26 cellular contexts compared by ENCODE assay signal in genomic region chr9:78386746-78387145, GRCh38.
"Had no signal": no experiment of that assay in that cellular context is flagged by ENCODE, and none has a peak within 500 bp of the region (broad histone marks: within the 10 kb centered on the region; RNA-seq: fewer than 3 reads in every experiment).

No MANE protein-coding gene starts in this region.

- H3K4me3 ChIP-seq: adrenal gland, ascending aorta, gastrocnemius medialis, lower lobe of right lung, mucosa of descending colon, uterus had no signal

- H3K36me3 ChIP-seq: adrenal gland, ascending aorta, gastrocnemius medialis, lower lobe of right lung, uterus had no signal

- H3K4me1 ChIP-seq: adrenal gland, gastrocnemius medialis, lower lobe of right lung, uterus had no signal

- H3K9me3 ChIP-seq: adrenal gland, ascending aorta, gastrocnemius medialis, lower lobe of right lung, mucosa of descending colon, uterus had no signal

- H3K27me3 Mint-ChIP-seq: activated CD4-positive, alpha-beta memory T cell treated with anti-CD3 and anti-CD28 coated beads for 36 hours; activated naive CD8-positive, alpha-beta T cell treated with anti-CD3 and anti-CD28 coated beads for 36 hours; stimulated activated naive CD8-positive, alpha-beta T cell treated with anti-CD3 and anti-CD28 coated beads, Interleukin-15, Interleukin-2, amounts not matched to agents 100 ng/mL and 50 ng/mL, for 24 hours; type B pancreatic cell had no signal

- H3K27me3 ChIP-seq: adrenal gland, ascending aorta, gastrocnemius medialis, uterus had no signal

- ATAC-seq: esophagus mucosa; gastrocnemius medialis; left colon; lower lobe of right lung; mucosa of descending colon; sciatic nerve; stimulated activated effector memory CD8-positive, alpha-beta T cell treated with anti-CD3 and anti-CD28 coated beads, Interleukin-12 subunit alpha, Interleukin-12 subunit beta, amount 100 ng/mL, for 72 hours had no signal

- H3K4me1 Mint-ChIP-seq: activated CD4-positive, alpha-beta T cell treated with anti-CD3 and anti-CD28 coated beads, Interleukin-2, amount 10 ng/mL, durations not matched to agents 24 days and 14 days; activated naive CD8-positive, alpha-beta T cell treated with anti-CD3 and anti-CD28 coated beads for 36 hours; nephron; stimulated activated effector memory CD8-positive, alpha-beta T cell treated with anti-CD3 and anti-CD28 coated beads, Interleukin-12 subunit alpha, Interleukin-12 subunit beta, amount 100 ng/mL, for 72 hours had no signal

- H3K9me3 Mint-ChIP-seq: activated CD4-positive, alpha-beta memory T cell treated with anti-CD3 and anti-CD28 coated beads for 36 hours; activated CD4-positive, alpha-beta T cell treated with anti-CD3 and anti-CD28 coated beads, Interleukin-2, amount 10 ng/mL, durations not matched to agents 24 days and 14 days; activated naive CD4-positive, alpha-beta T cell treated with anti-CD3 and anti-CD28 coated beads for 36 hours; activated naive CD8-positive, alpha-beta T cell treated with anti-CD3 and anti-CD28 coated beads for 36 hours; activated T-helper 1 cell treated with anti-CD3 and anti-CD28 coated beads, Interleukin-12 subunit alpha, Interleukin-12 subunit beta, Interleukin-2, Interleukin-4 antibody, amounts not matched to agents 30 ng/mL and 10 ng/mL and 1 ng/mL, durations not matched to agents 14 hours and 24 hours and 36 hours; nephron; stimulated activated effector memory CD8-positive, alpha-beta T cell treated with anti-CD3 and anti-CD28 coated beads, Interleukin-12 subunit alpha, Interleukin-12 subunit beta, amount 100 ng/mL, for 72 hours; stimulated activated naive CD8-positive, alpha-beta T cell treated with anti-CD3 and anti-CD28 coated beads, Interleukin-15, Interleukin-2, amounts not matched to agents 100 ng/mL and 50 ng/mL, for 24 hours had no signal

- H3K36me3 Mint-ChIP-seq: activated CD4-positive, alpha-beta memory T cell treated with anti-CD3 and anti-CD28 coated beads for 36 hours; activated naive CD8-positive, alpha-beta T cell treated with anti-CD3 and anti-CD28 coated beads for 36 hours; stimulated activated effector memory CD8-positive, alpha-beta T cell treated with anti-CD3 and anti-CD28 coated beads, Interleukin-12 subunit alpha, Interleukin-12 subunit beta, amount 100 ng/mL, for 72 hours; type B pancreatic cell had no signal

- H3K27ac ChIP-seq: adrenal gland, ascending aorta, gastrocnemius medialis, lower lobe of right lung, uterus had no signal

- DNase-seq: activated CD4-positive, alpha-beta memory T cell treated with anti-CD3 and anti-CD28 coated beads for 36 hours; activated CD4-positive, alpha-beta T cell treated with anti-CD3 and anti-CD28 coated beads, Interleukin-2, amount 10 ng/mL, durations not matched to agents 24 days and 14 days; activated CD8-positive, alpha-beta memory T cell treated with anti-CD3 and anti-CD28 coated beads, Interleukin-2, amount 50 U/mL, for 4 hours; activated effector memory CD4-positive, alpha-beta T cell treated with anti-CD3 and anti-CD28 coated beads, Interleukin-2, amount 50 U/mL, for 16 hours; activated naive CD4-positive, alpha-beta T cell treated with anti-CD3 and anti-CD28 coated beads for 36 hours; activated naive CD8-positive, alpha-beta T cell treated with anti-CD3 and anti-CD28 coated beads for 36 hours; activated T-cell treated with anti-CD3 and anti-CD28 coated beads, Interleukin-2, amount 50 U/mL, for 1 hour; adrenal gland; gastrocnemius medialis; glutamatergic neuron; kidney; left colon; lower lobe of right lung; mucosa of descending colon; small intestine; stimulated activated CD4-positive, alpha-beta T cell treated with anti-CD3 and anti-CD28 coated beads, Interleukin-4, amount 100 ng/mL, for 24 hours; uterus had no signal

- H3K4me3 Mint-ChIP-seq: activated CD4-positive, alpha-beta memory T cell treated with anti-CD3 and anti-CD28 coated beads for 36 hours; activated CD4-positive, alpha-beta T cell treated with anti-CD3 and anti-CD28 coated beads, Interleukin-2, amount 10 ng/mL, durations not matched to agents 24 days and 14 days; activated naive CD4-positive, alpha-beta T cell treated with anti-CD3 and anti-CD28 coated beads for 36 hours; activated naive CD8-positive, alpha-beta T cell treated with anti-CD3 and anti-CD28 coated beads for 36 hours; activated T-helper 1 cell treated with anti-CD3 and anti-CD28 coated beads, Interleukin-12 subunit alpha, Interleukin-12 subunit beta, Interleukin-2, Interleukin-4 antibody, amounts not matched to agents 30 ng/mL and 10 ng/mL and 1 ng/mL, durations not matched to agents 14 hours and 24 hours and 36 hours; brain; nephron; stimulated activated effector memory CD8-positive, alpha-beta T cell treated with anti-CD3 and anti-CD28 coated beads, Interleukin-12 subunit alpha, Interleukin-12 subunit beta, amount 100 ng/mL, for 72 hours; stimulated activated naive CD8-positive, alpha-beta T cell treated with anti-CD3 and anti-CD28 coated beads, Interleukin-15, Interleukin-2, amounts not matched to agents 100 ng/mL and 50 ng/mL, for 24 hours; type B pancreatic cell had no signal

- H3K27ac Mint-ChIP-seq: activated CD4-positive, alpha-beta memory T cell treated with anti-CD3 and anti-CD28 coated beads for 36 hours; activated CD4-positive, alpha-beta T cell treated with anti-CD3 and anti-CD28 coated beads, Interleukin-2, amount 10 ng/mL, durations not matched to agents 24 days and 14 days; activated naive CD4-positive, alpha-beta T cell treated with anti-CD3 and anti-CD28 coated beads for 36 hours; activated naive CD8-positive, alpha-beta T cell treated with anti-CD3 and anti-CD28 coated beads for 36 hours; activated T-helper 1 cell treated with anti-CD3 and anti-CD28 coated beads, Interleukin-12 subunit alpha, Interleukin-12 subunit beta, Interleukin-2, Interleukin-4 antibody, amounts not matched to agents 30 ng/mL and 10 ng/mL and 1 ng/mL, durations not matched to agents 14 hours and 24 hours and 36 hours; brain; nephron; stimulated activated effector memory CD8-positive, alpha-beta T cell treated with anti-CD3 and anti-CD28 coated beads, Interleukin-12 subunit alpha, Interleukin-12 subunit beta, amount 100 ng/mL, for 72 hours; stimulated activated naive CD8-positive, alpha-beta T cell treated with anti-CD3 and anti-CD28 coated beads, Interleukin-15, Interleukin-2, amounts not matched to agents 100 ng/mL and 50 ng/mL, for 24 hours; type B pancreatic cell had no signal
